In genomic region chr2:120586507-120587283, GRCh38 we compare ENCODE assay signal across 15 cellular contexts.
DNase-seq lines count a peak whose midpoint lies in the region; ATAC-seq and TF ChIP-seq lines count a peak whose summit lies in the region.
"Had no signal": no experiment of that assay in that cellular context is flagged by ENCODE, and none has a peak within 500 bp of the region (broad histone marks: within the 10 kb centered on the region; RNA-seq: fewer than 3 reads in every experiment).

No MANE protein-coding gene starts in this region.

- CTCF ChIA-PET in Calu3 (lab: Charles Lee), result no interaction called here

- H3K27me3 Mint-ChIP-seq in Calu3 (ENCODE audit: unreplicated experiment), result peaks cover 87% of the 10 kb centered on the region
- peaks cover 63% of the 10 kb centered on the region for H3K27me3 Mint-ChIP-seq in neural crest cell (ENCODE audit: low read depth)

- no peak overlapping the region for H3K27ac ChIP-seq in left ventricle myocardium inferior (replicated peaks)
- H3K27ac ChIP-seq: C4-2B had no signal

- TF ChIP-seq CTCF in Calu3 (IDR thresholded peaks at IDR 0.05; ENCODE audit: unreplicated experiment), result no peak
- TF ChIP-seq CTCF in left ventricle myocardium inferior (IDR thresholded peaks at IDR 0.05; ENCODE audit: borderline replicate concordance), result no peak
- no peak for TF ChIP-seq CTCF in neural crest cell (conservative IDR thresholded peaks at IDR 0.05)

- H3K9me3 Mint-ChIP-seq in Calu3 (ENCODE audit: low read depth, unreplicated experiment) (peaks cover 5% of the 10 kb centered on the region), neural crest cell (no peaks in the 10 kb centered on the region)

- H3K27me3 ChIP-seq in NT2/D1 (ENCODE audit: insufficient read depth, insufficient read length) (peaks cover 81% of the 10 kb centered on the region), left ventricle myocardium inferior (ENCODE audit: low read depth) (peaks cover 44% of the 10 kb centered on the region), HAP-1 (ENCODE audit: low read depth) (no peaks in the 10 kb centered on the region)

- DNase-seq in Calu3, result no peak
- no peak for DNase-seq in NT2/D1 (ENCODE audit: low read depth, low spot score)
- DNase-seq in left ventricle myocardium inferior, result no peak
- peak; percentile 27 for DNase-seq in neural crest cell (ENCODE audit: low read depth, low spot score)
- DNase-seq in NCI-H226, result no peak
- DNase-seq in NCI-H1092 treated with DMSO at 0.1 percent for 48 hours (lab: John Stamatoyannopoulos, UW), result no peak
- no peak for DNase-seq in HAP-1 (ENCODE audit: low spot score in 2 of 2)
- DNase-seq: activated CD4-positive, alpha-beta T cell treated with anti-CD3 and anti-CD28 coated beads for 1 hour; activated naive CD4-positive, alpha-beta T cell treated with Interleukin-2 at 50 U/mL for 16 hours; Kasumi-1; naive thymus-derived CD4-positive, alpha-beta T cell; SK-N-SH; stimulated activated CD4-positive, alpha-beta T cell treated with anti-CD3 and anti-CD28 coated beads, Interleukin-2, amount 100 ng/mL, for 48 hours had no signal

- H3K4me3 Mint-ChIP-seq in Calu3 (ENCODE audit: low read depth, unreplicated experiment) (peak overlapping the region; percentile 65), neural crest cell (peak overlapping the region; percentile 64)

- in situ Hi-C loops in HAP-1 (cut with MboI; ENCODE audit: low sequenced_read_pairs), result no loop called here

- H3K4me3 ChIP-seq in NT2/D1 (ENCODE audit: insufficient read length, low read depth), result peak overlapping the region; percentile 34
- H3K4me3 ChIP-seq in left ventricle myocardium inferior, result peak overlapping the region; percentile 50
- no peak overlapping the region for H3K4me3 ChIP-seq in HAP-1

- H3K36me3 ChIP-seq in NT2/D1 (ENCODE audit: insufficient read depth, insufficient read length, low read length) (no peaks in the 10 kb centered on the region), left ventricle myocardium inferior (no peaks in the 10 kb centered on the region), HAP-1 (replicated peaks) (no peaks in the 10 kb centered on the region)

- no peak for ATAC-seq in HG02970 (IDR thresholded peaks at IDR 0.05; ENCODE audit: low FRiP score, unreplicated experiment)
- ATAC-seq: naive thymus-derived CD4-positive, alpha-beta T cell had no signal

- H3K9me3 ChIP-seq in NT2/D1 (ENCODE audit: insufficient read depth, low read length) (peaks cover 8% of the 10 kb centered on the region), left ventricle myocardium inferior (replicated peaks) (peaks cover 15% of the 10 kb centered on the region), HAP-1 (0 out of 2 replicates have a peak, but pooled peaks cover 3% of the 10 kb centered on the region)
- H3K9me3 ChIP-seq: SK-N-SH had no signal

- H3K27ac Mint-ChIP-seq in Calu3 (ENCODE audit: unreplicated experiment) (peak overlapping the region; percentile 64), neural crest cell (ENCODE audit: unreplicated experiment) (peak overlapping the region; percentile 46)
- H3K27ac Mint-ChIP-seq: naive thymus-derived CD4-positive, alpha-beta T cell had no signal

- H3K4me1 Mint-ChIP-seq in Calu3 (ENCODE audit: low read depth, unreplicated experiment) (peaks cover 15% of the 10 kb centered on the region), neural crest cell (peaks cover 23% of the 10 kb centered on the region)

- intact Hi-C loops in Calu3 (cut with micrococcal nuclease; ENCODE audit: unreplicated experiment), result no loop called here
- intact Hi-C loops in left ventricle myocardium inferior (cut with micrococcal nuclease), result no loop called here

- H3K36me3 Mint-ChIP-seq in Calu3 (ENCODE audit: insufficient read depth, unreplicated experiment) (peaks cover 4% of the 10 kb centered on the region), neural crest cell (ENCODE audit: low read depth) (no peaks in the 10 kb centered on the region)
- H3K36me3 Mint-ChIP-seq: naive thymus-derived CD4-positive, alpha-beta T cell had no signal

- no TSS peak for BruUV-seq in Calu3 (replicated peaks; lab: Mats Ljungman, UMichigan)

- H3K9ac ChIP-seq in NT2/D1 (ENCODE audit: insufficient read length, low read depth), result peak overlapping the region; percentile 73
- H3K9ac ChIP-seq: SK-N-SH had no signal

- peaks cover 19% of the 10 kb centered on the region for H3K4me1 ChIP-seq in NT2/D1 (ENCODE audit: insufficient read depth, insufficient read length)
- H3K4me1 ChIP-seq in left ventricle myocardium inferior, result peaks cover 11% of the 10 kb centered on the region
- peaks cover 12% of the 10 kb centered on the region for H3K4me1 ChIP-seq in HAP-1
